ENCODE assay signal across 1 cellular context in the genomic region with DNA sequence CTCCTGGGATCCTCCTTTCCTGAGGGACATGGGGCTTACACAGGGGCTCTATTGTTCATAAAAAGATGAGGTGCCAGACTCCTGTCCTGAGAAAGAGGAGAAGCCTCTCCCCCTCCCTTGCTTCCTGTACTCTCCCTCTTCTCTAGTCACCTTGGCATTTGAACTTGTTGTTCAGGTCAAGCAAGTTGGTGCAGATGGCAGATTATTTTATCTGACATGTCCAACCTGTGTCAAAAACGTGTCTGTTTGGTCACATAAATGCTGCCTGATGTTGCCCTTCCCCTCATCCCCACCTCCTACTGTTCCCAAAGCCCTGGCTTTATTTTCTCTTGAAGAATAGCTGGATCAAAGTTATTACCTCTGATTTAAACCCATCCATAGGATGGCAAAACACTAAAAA.
TF ChIP-seq lines count a peak whose summit lies in the region.

No MANE protein-coding gene starts in this region.

TF ChIP-seq in WTC11, 78 proteins besides CTCF, POLR2A, EP300 and RAD21 (continued from another document):
- TF ChIP-seq ELF4 (CRISPR knock-in tag; IDR thresholded peaks at IDR 0.05; ENCODE audit: low read depth) (no peak), ZNF138 (CRISPR knock-in tag; conservative IDR thresholded peaks at IDR 0.05) (no peak), SOX15 (CRISPR knock-in tag; IDR thresholded peaks at IDR 0.05) (no peak)
